ENCODE assay signal across 19 cellular contexts in the genomic region with DNA sequence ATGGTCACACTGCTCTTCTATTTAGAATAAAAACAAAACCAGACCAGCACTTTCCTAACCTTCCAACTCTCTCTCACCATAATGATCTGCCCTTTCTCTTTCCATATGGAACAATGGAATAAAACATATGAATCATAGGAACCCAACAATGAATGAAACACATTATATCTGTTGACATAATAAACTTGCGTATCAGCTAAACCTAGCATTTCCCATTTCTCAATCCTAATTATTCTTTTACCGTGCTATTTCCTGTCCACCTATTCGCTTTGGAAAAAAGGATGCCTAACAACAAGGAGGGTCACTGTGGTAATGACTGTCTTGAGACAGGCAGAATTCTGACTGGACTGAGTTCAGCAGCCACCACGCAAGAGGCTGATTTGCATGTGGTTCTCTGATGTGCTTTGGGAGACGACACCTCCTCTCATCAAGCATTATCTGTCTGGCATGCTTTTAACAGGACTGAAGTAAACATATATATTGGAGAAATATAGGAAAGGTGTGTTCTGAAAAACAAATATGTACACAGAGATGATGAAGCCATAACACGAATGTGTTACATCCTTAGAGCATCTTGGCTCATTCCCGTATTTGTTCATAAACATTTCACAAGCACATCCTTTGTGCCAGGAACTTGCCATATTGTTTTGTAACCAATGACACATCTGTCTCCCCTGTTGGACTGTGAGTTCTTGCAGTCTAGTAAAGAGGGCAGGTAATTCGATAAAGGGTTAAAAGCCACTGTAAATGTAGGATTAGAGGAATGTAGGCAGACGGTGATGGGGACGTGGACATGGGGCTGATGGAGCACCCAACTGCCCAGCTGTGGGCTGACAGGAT.
DNase-seq lines count a peak whose midpoint lies in the region; ATAC-seq and TF ChIP-seq lines count a peak whose summit lies in the region.
"Had no signal": no experiment of that assay in that cellular context is flagged by ENCODE, and none has a peak within 500 bp of the region (broad histone marks: within the 10 kb centered on the region; RNA-seq: fewer than 3 reads in every experiment).

No MANE protein-coding gene starts in this region.

- POLR2A ChIA-PET in RWPE1 (lab: Yijun Ruan, JAX; ENCODE audit: low non-redundant PET) = no interaction called here

- no peaks in the 10 kb centered on the region for H3K4me1 ChIP-seq in left lung
- H3K4me1 ChIP-seq: right lobe of liver, vagina had no signal

- TF ChIP-seq CTCF in RWPE1 (conservative IDR thresholded peaks at IDR 0.05; ENCODE audit: low read depth) (no peak), left lung (IDR thresholded peaks at IDR 0.05) (no peak)

- no peak overlapping the region for H3K4me3 ChIP-seq in left lung
- H3K4me3 ChIP-seq: right lobe of liver, SK-N-MC, vagina had no signal

- DNase-seq in NCI-H2029 (lab: John Stamatoyannopoulos, UW) (peak; percentile 7), NCI-H2029 treated with DMSO at 0.1 percent for 48 hours (lab: John Stamatoyannopoulos, UW) (no peak), RWPE1 (ENCODE audit: low spot score) (peak; percentile 26), fibroblast of gingiva (ENCODE audit: low read depth) (peak; percentile 3), pulmonary artery endothelial cell (ENCODE audit: low read depth, low spot score) (peak; percentile 73), left lung (no peak)
- no peak for DNase-seq in activated CD4-positive, alpha-beta T cell treated with anti-CD3 and anti-CD28 coated beads for 48 hours
- DNase-seq: activated CD4-positive, CD25-positive, alpha-beta regulatory T cell; activated CD8-positive, alpha-beta memory T cell treated with anti-CD3 and anti-CD28 coated beads for 24 hours; activated T-cell treated with anti-CD3 and anti-CD28 coated beads, Interleukin-2, amount 50 U/mL, for 72 hours; foreskin melanocyte; kidney; naive thymus-derived CD8-positive, alpha-beta T cell; NCI-H146; right lobe of liver had no signal

- H3K27ac ChIP-seq in RWPE1 (no peak overlapping the region), left lung (peak overlapping the region in 1 of 2 donors; percentile 7)
- H3K27ac ChIP-seq: HL-60, right lobe of liver, SK-N-MC, vagina had no signal

- CTCF ChIA-PET in RWPE1 (lab: Yijun Ruan, JAX) = no interaction called here

- H3K36me3 ChIP-seq in left lung = no peaks in the 10 kb centered on the region
- H3K36me3 ChIP-seq: right lobe of liver, vagina had no signal

- intact Hi-C loops in left lung (cut with DNase I) = no loop called here

- no peak for ATAC-seq in HG03135 (IDR thresholded peaks at IDR 0.05; ENCODE audit: unreplicated experiment)
- ATAC-seq in left lung = no peak
- ATAC-seq: activated T-cell treated with anti-CD3 and anti-CD28 coated beads, Interleukin-2, amount 50 U/mL, for 72 hours; naive thymus-derived CD8-positive, alpha-beta T cell had no signal

- H3K9me3 ChIP-seq in left lung = no peaks in the 10 kb centered on the region
- H3K9me3 ChIP-seq: right lobe of liver, vagina had no signal

- no peaks in the 10 kb centered on the region for H3K27me3 ChIP-seq in left lung
- H3K27me3 ChIP-seq: right lobe of liver, vagina had no signal

Comparison
In these comparisons a context has a peak if more than half of its experiments do, and no peak if none do; other contexts are left out.
1. DNase-seq: peak in NCI-H2029 (single experiment), RWPE1 (single experiment), fibroblast of gingiva (single experiment) and pulmonary artery endothelial cell (single experiment); none in NCI-H2029 treated with DMSO at 0.1 percent for 48 hours (single experiment), left lung (0 of 2) and activated CD4-positive, alpha-beta T cell treated with anti-CD3 and anti-CD28 coated beads for 48 hours (single experiment).